Comparison of ENCODE assay signal across 1 cellular context in the genomic region with DNA sequence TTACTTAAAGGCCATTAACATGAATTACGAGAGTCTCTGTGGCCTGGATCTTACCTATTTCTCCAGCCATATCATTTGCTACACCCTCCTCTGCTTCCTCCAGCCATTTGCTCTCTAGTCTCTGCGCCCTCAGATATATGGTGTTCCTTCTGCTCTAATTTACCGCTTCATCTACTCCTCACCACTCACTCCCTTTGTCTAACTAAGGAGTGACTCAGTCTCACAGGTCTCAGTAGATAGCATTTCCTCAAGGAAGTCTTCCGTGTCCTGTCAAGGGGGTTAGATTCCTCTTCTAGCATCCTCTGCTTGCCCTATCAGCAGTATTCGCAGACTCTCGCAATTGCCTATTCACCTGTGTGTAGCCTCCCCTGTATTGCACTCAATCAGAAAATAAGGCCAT.
TF ChIP-seq lines count a peak whose summit lies in the region.

No MANE protein-coding gene starts in this region.

TF ChIP-seq in K562, 482 proteins besides CTCF, POLR2A, EP300 and RAD21 (continued from another document and continues in another):
- TF ChIP-seq GMEB1 (CRISPR knock-in tag; IDR thresholded peaks at IDR 0.05) (peak; percentile 55; the same call in 1 of the 2 replicates), ZNF24 (IDR thresholded peaks at IDR 0.05) (no peak), MEIS2 (IDR thresholded peaks at IDR 0.05; ENCODE audit: partially characterized antibody) (no peak), CHD4 (IDR thresholded peaks at IDR 0.05; ENCODE audit: insufficient read depth, insufficient replicate concordance, low read depth, low read length, poor library complexity, severe bottlenecking) (no peak), BCOR (IDR thresholded peaks at IDR 0.05) (no peak), RCOR1 (IDR thresholded peaks at IDR 0.05; ENCODE audit: borderline replicate concordance in 1 of 2, low read depth in 2 of 2, low read length in 2 of 2) (peak in 1 of 2 experiments; percentile 55; a peak in 1 of 4 replicates), ZNF699 (CRISPR knock-in tag; IDR thresholded peaks at IDR 0.05; ENCODE audit: insufficient replicate concordance) (no peak), AFF1 (IDR thresholded peaks at IDR 0.05; ENCODE audit: low read depth in 1 of 2, partially characterized antibody in 2 of 2) (no peak), MCM5 (IDR thresholded peaks at IDR 0.05; ENCODE audit: low read depth) (no peak), GABPB1 (CRISPR knock-in tag; IDR thresholded peaks at IDR 0.05) (no peak), POLR3A (IDR thresholded peaks at IDR 0.05; ENCODE audit: borderline replicate concordance, extremely low read depth, insufficient read depth, insufficient read length) (no peak), NFIX (CRISPR knock-in tag; IDR thresholded peaks at IDR 0.05; ENCODE audit: low read depth) (no peak), ATF3 (IDR thresholded peaks at IDR 0.05) (no peak), ATF3 (CRISPR knock-in tag; conservative IDR thresholded peaks at IDR 0.05) (no peak), MYC (IDR thresholded peaks at IDR 0.05; ENCODE audit: low read depth, low read length) (no peak), MYC (CRISPR knock-in tag; IDR thresholded peaks at IDR 0.05; ENCODE audit: borderline replicate concordance, low read depth) (no peak), DMBX1 (CRISPR knock-in tag; IDR thresholded peaks at IDR 0.05; ENCODE audit: borderline replicate concordance) (peak; percentile 94), KLF10 (CRISPR knock-in tag; IDR thresholded peaks at IDR 0.05) (0 out of 2 replicates have a peak, but pooled peaks have one; percentile 47), ZNF75A (CRISPR knock-in tag; IDR thresholded peaks at IDR 0.05) (no peak), MTF1 (CRISPR knock-in tag; IDR thresholded peaks at IDR 0.05; ENCODE audit: borderline replicate concordance) (no peak), TRIM24 (IDR thresholded peaks at IDR 0.05) (peak; percentile 28 to 62; a peak in 2 of 4 replicates), BRD9 (IDR thresholded peaks at IDR 0.05; ENCODE audit: low read depth, partially characterized antibody) (peak; percentile 63), ZNF707 (CRISPR knock-in tag; conservative IDR thresholded peaks at IDR 0.05) (no peak), RBM39 (optimal IDR thresholded peaks at IDR 0.05; ENCODE audit: low read depth, low read length) (no peak), SMAD1 (IDR thresholded peaks at IDR 0.05; ENCODE audit: low read depth, low read length, partially characterized antibody) (no peak), RHOXF2B (CRISPR knock-in tag; conservative IDR thresholded peaks at IDR 0.05) (no peak), MYBL2 (IDR thresholded peaks at IDR 0.05; ENCODE audit: low read depth) (no peak), MYBL2 (CRISPR knock-in tag; IDR thresholded peaks at IDR 0.05; ENCODE audit: borderline replicate concordance) (no peak), EWSR1 (IDR thresholded peaks at IDR 0.05; ENCODE audit: borderline replicate concordance, low read depth, partially characterized antibody) (no peak), ZNF311 (CRISPR knock-in tag; IDR thresholded peaks at IDR 0.05) (peak; percentile 94), THAP7 (CRISPR knock-in tag; IDR thresholded peaks at IDR 0.05) (no peak), BRF2 (IDR thresholded peaks at IDR 0.05; ENCODE audit: borderline replicate concordance, insufficient read depth, insufficient read length) (no peak), HBP1 (CRISPR knock-in tag; IDR thresholded peaks at IDR 0.05) (peak; percentile 65; the same call in 1 of the 2 replicates), ZNF274 (IDR thresholded peaks at IDR 0.05; ENCODE audit: borderline replicate concordance, low read depth, low read length) (no peak), ZNF586 (CRISPR knock-in tag; conservative IDR thresholded peaks at IDR 0.05) (no peak)
- TF ChIP-seq, protein P1, sequence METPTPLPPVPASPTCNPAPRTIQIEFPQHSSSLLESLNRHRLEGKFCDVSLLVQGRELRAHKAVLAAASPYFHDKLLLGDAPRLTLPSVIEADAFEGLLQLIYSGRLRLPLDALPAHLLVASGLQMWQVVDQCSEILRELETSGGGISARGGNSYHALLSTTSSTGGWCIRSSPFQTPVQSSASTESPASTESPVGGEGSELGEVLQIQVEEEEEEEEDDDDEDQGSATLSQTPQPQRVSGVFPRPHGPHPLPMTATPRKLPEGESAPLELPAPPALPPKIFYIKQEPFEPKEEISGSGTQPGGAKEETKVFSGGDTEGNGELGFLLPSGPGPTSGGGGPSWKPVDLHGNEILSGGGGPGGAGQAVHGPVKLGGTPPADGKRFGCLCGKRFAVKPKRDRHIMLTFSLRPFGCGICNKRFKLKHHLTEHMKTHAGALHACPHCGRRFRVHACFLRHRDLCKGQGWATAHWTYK (CRISPR knock-in tag; IDR thresholded peaks at IDR 0.05) = no peak
- TF ChIP-seq, protein P2, sequence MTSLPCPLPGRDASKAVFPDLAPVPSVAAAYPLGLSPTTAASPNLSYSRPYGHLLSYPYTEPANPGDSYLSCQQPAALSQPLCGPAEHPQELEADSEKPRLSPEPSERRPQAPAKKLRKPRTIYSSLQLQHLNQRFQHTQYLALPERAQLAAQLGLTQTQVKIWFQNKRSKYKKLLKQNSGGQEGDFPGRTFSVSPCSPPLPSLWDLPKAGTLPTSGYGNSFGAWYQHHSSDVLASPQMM (CRISPR knock-in tag; IDR thresholded peaks at IDR 0.05) = no peak
- TF ChIP-seq, protein P3, sequence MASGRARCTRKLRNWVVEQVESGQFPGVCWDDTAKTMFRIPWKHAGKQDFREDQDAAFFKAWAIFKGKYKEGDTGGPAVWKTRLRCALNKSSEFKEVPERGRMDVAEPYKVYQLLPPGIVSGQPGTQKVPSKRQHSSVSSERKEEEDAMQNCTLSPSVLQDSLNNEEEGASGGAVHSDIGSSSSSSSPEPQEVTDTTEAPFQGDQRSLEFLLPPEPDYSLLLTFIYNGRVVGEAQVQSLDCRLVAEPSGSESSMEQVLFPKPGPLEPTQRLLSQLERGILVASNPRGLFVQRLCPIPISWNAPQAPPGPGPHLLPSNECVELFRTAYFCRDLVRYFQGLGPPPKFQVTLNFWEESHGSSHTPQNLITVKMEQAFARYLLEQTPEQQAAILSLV (tag; IDR thresholded peaks at IDR 0.05) = no peak
- TF ChIP-seq, protein P4, sequence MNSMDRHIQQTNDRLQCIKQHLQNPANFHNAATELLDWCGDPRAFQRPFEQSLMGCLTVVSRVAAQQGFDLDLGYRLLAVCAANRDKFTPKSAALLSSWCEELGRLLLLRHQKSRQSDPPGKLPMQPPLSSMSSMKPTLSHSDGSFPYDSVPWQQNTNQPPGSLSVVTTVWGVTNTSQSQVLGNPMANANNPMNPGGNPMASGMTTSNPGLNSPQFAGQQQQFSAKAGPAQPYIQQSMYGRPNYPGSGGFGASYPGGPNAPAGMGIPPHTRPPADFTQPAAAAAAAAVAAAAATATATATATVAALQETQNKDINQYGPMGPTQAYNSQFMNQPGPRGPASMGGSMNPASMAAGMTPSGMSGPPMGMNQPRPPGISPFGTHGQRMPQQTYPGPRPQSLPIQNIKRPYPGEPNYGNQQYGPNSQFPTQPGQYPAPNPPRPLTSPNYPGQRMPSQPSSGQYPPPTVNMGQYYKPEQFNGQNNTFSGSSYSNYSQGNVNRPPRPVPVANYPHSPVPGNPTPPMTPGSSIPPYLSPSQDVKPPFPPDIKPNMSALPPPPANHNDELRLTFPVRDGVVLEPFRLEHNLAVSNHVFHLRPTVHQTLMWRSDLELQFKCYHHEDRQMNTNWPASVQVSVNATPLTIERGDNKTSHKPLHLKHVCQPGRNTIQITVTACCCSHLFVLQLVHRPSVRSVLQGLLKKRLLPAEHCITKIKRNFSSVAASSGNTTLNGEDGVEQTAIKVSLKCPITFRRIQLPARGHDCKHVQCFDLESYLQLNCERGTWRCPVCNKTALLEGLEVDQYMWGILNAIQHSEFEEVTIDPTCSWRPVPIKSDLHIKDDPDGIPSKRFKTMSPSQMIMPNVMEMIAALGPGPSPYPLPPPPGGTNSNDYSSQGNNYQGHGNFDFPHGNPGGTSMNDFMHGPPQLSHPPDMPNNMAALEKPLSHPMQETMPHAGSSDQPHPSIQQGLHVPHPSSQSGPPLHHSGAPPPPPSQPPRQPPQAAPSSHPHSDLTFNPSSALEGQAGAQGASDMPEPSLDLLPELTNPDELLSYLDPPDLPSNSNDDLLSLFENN (IDR thresholded peaks at IDR 0.05; ENCODE audit: low read depth in 2 of 2, low read length in 2 of 2) = no peak
